10 cellular contexts compared by ENCODE assay signal in genomic region chr10:35340975-35341374, GRCh38. TPM values are rescaled to one million over a fixed set of nuclear protein-coding genes. Genes with fewer than 3 reads are reported as not detected.
DNase-seq lines count a peak whose midpoint lies in the region; ATAC-seq, FAIRE-seq and TF ChIP-seq lines count a peak whose summit lies in the region.
"Had no signal": no experiment of that assay in that cellular context is flagged by ENCODE, and none has a peak within 500 bp of the region (broad histone marks: within the 10 kb centered on the region; RNA-seq: fewer than 3 reads in every experiment).

No MANE protein-coding gene starts in this region.

- no peak overlapping the region for H3K9ac ChIP-seq in keratinocyte (ENCODE audit: control insufficient read depth, extremely low read depth, insufficient read depth, low read length)

- H4K20me1 ChIP-seq in keratinocyte (ENCODE audit: control insufficient read depth, extremely low read depth, insufficient read depth, low read length): peaks cover 20% of the 10 kb centered on the region

- no peak overlapping the region for H3K27ac ChIP-seq in right atrium auricular region
- H3K27ac ChIP-seq in keratinocyte (ENCODE audit: control insufficient read depth, insufficient read depth, low read length): no peak overlapping the region
- peak overlapping the region in 4 of 5 donors; percentile 6 to 35 (median 19) for H3K27ac ChIP-seq in stomach

- H3K36me3 ChIP-seq in right atrium auricular region (no peaks in the 10 kb centered on the region), keratinocyte (ENCODE audit: control insufficient read depth in 2 of 2, extremely low read depth in 1 of 2, insufficient read depth in 2 of 2, low read length in 2 of 2) (no peaks in the 10 kb centered on the region), stomach (no peaks in the 10 kb centered on the region)

- FAIRE-seq in keratinocyte (lab: Jason Lieb, UNC): no peak
- FAIRE-seq: colon had no signal

- no peak for TF ChIP-seq EP300 in stomach (IDR thresholded peaks at IDR 0.05)

- H2AFZ ChIP-seq in keratinocyte (ENCODE audit: control insufficient read depth, low read length): no peak overlapping the region

- H3K4me3 ChIP-seq in right atrium auricular region (no peak overlapping the region), keratinocyte (ENCODE audit: control insufficient read depth in 2 of 3, extremely low read depth in 1 of 3, insufficient read depth in 2 of 3, low read depth in 1 of 3, low read length in 3 of 3) (no peak overlapping the region), stomach (no peak overlapping the region)

- ATAC-seq in Right ventricle myocardium superior (ENCODE audit: poor library complexity): no peak
- ATAC-seq in HG03196 (IDR thresholded peaks at IDR 0.05; ENCODE audit: unreplicated experiment): no peak

- no peak for TF ChIP-seq POLR2A in stomach (IDR thresholded peaks at IDR 0.05)

- H3K79me2 ChIP-seq in keratinocyte (ENCODE audit: control insufficient read depth, insufficient read depth, low read length): peaks cover 86% of the 10 kb centered on the region

- intact Hi-C loops in Right ventricle myocardium superior (cut with DNase I): no loop called here
- intact Hi-C loops in stomach (cut with DNase I; ENCODE audit: low total_unique reads): no loop called here

- DNase-seq in Right ventricle myocardium superior: peak; percentile 53
- no peak for DNase-seq in right atrium auricular region (ENCODE audit: low spot score)
- DNase-seq in activated T-cell treated with anti-CD3 and anti-CD28 coated beads, Interleukin-2, amount 50 U/mL, for 48 hours: peak; percentile 47 to 49
- DNase-seq in keratinocyte (ENCODE audit: low read depth, low spot score): no peak
- no peak for DNase-seq in stomach
- no peak for DNase-seq in NCI-H1694 (lab: John Stamatoyannopoulos, UW)
- no peak for DNase-seq in SIG-M5 treated with dmso at 0.1 percent for 504 hours (lab: John Stamatoyannopoulos, UW; ENCODE audit: unreplicated experiment)
- DNase-seq: activated CD4-positive, CD25-positive, alpha-beta regulatory T cell treated with anti-CD3 and anti-CD28 coated beads, Interleukin-2, amount 50 U/mL, for 72 hours had no signal

- H3K27me3 ChIP-seq in right atrium auricular region (no peaks in the 10 kb centered on the region), keratinocyte (ENCODE audit: control insufficient read depth, extremely low read depth, insufficient read depth, low read length) (no peaks in the 10 kb centered on the region), stomach (no peaks in the 10 kb centered on the region)

- TF ChIP-seq CTCF in right atrium auricular region (IDR thresholded peaks at IDR 0.05) (no peak), keratinocyte (optimal IDR thresholded peaks at IDR 0.05 in 1 of 3, IDR thresholded peaks at IDR 0.05 in 1 of 3, conservative IDR thresholded peaks at IDR 0.05 in 1 of 3; ENCODE audit: extremely low read depth in 1 of 3, insufficient read depth in 2 of 3, low read length in 3 of 3) (no peak), stomach (IDR thresholded peaks at IDR 0.05) (no peak)

- H3K4me1 ChIP-seq in right atrium auricular region (peaks cover 0 to 61% of the 10 kb centered on the region in 2 donors), keratinocyte (ENCODE audit: control insufficient read depth, extremely low read depth, insufficient read depth, low read length) (peaks cover 17% of the 10 kb centered on the region), stomach (peaks cover 25 to 67% (median 53%) of the 10 kb centered on the region in 4 donors)

- WGBS in stomach, 5 donors: 29 to 43% (median 40%) methylated on average over 6 of the region's 6 CpGs

- peak overlapping the region; percentile 16 for H3K4me2 ChIP-seq in keratinocyte (ENCODE audit: control insufficient read depth, extremely low read depth, insufficient read depth, low read depth, low read length)

- H3K9me1 ChIP-seq in keratinocyte (ENCODE audit: control insufficient read depth, extremely low read depth, insufficient read depth, low read length): peaks cover 8% of the 10 kb centered on the region

- H3K9me3 ChIP-seq in right atrium auricular region (no peaks in the 10 kb centered on the region), keratinocyte (ENCODE audit: control insufficient read depth, low read depth, low read length) (no peaks in the 10 kb centered on the region), stomach (no peaks in the 10 kb centered on the region)

- dilution Hi-C loops in keratinocyte (cut with MboI; ENCODE audit: extremely low pct_ligation_motif_present, low sequenced_read_pairs): no loop called here

RNA-seq across cellular contexts. Expression of gene CCNY, which starts 4.7 kb away (rescaled TPM):
- 92.7 TPM for total RNA-seq in Right ventricle myocardium superior
- total RNA-seq in right atrium auricular region: 10 to 100 TPM; 35.6 to 58.1 TPM
- 40.0 to 58.9 TPM (median 50.1 TPM) in 3 replicates for polyA plus RNA-seq in keratinocyte
- polyA plus RNA-seq in keratinocyte (2011; ENCODE audit: low read depth): 35.0 TPM
- 31.8 and 49.0 TPM in 2 replicates for polyA plus RNA-seq in keratinocyte (2011; cell fraction: cytosol; rRNA removed)
- polyA plus RNA-seq in keratinocyte (2011; cell fraction: nucleus; rRNA removed): 23.3 and 29.5 TPM in 2 replicates
- polyA plus RNA-seq in keratinocyte (2012; ENCODE audit: low replicate concordance): 26.6 and 39.8 TPM in 2 replicates
- polyA minus RNA-seq in keratinocyte: 29.2 to 69.7 TPM (median 55.5 TPM) in 3 replicates
- polyA minus RNA-seq in keratinocyte (2011; cell fraction: cytosol; rRNA and poly(A)+ RNA removed): 27.0 TPM
- polyA minus RNA-seq in keratinocyte (2011; cell fraction: nucleus; rRNA and poly(A)+ RNA removed): 15.9 and 27.5 TPM in 2 replicates
- total RNA-seq in stomach: 10 to 100 TPM in 4 of 5 donors, 1 to 10 TPM in 1; 5.8 to 99.6 (median 60.0) TPM
- 10 to 100 TPM; 20.2 to 29.4 (median 25.8) TPM for polyA plus RNA-seq in stomach

Comparison
In these comparisons a context has a peak if more than half of its experiments do, and no peak if none do; other contexts are left out.
1. DNase-seq: peak in Right ventricle myocardium superior (single experiment) and activated T-cell treated with anti-CD3 and anti-CD28 coated beads, Interleukin-2, amount 50 U/mL, for 48 hours (2 of 2); none in right atrium auricular region (single experiment), keratinocyte (single experiment), stomach (single experiment), NCI-H1694 (single experiment) and SIG-M5 treated with dmso at 0.1 percent for 504 hours (single experiment).
2. H3K27ac ChIP-seq: peak in stomach (4 of 5); none in right atrium auricular region (0 of 2) and keratinocyte (single experiment).